Comparison of ENCODE assay signal across 2 cellular contexts in the genomic region with DNA sequence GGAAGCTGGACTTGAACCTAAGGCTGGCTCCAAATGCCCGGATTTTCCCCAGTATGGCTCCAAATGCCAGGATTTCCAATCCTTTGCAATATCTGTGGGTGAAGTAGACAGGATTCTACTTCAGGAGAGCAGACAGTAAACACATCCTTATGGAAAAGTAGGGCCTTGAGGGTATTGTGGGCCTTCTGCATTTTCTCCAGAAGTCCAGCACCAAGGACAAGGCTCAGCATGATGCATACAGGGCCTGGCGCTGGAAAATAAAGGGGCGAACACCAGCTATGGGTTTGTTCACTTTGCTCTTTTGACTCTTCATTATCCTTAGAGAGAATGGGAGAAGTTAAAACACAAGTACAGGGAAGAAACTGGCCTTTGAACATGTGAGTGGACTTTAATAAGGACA.
TF ChIP-seq lines count a peak whose summit lies in the region.

No MANE protein-coding gene starts in this region.

TF ChIP-seq in IMR-90, 13 proteins besides CTCF, POLR2A, EP300 and RAD21 (continued from another document):
- TF ChIP-seq MAZ (IDR thresholded peaks at IDR 0.05; ENCODE audit: borderline replicate concordance, low read depth, low read length): no peak
- no peak for TF ChIP-seq RCOR1 (IDR thresholded peaks at IDR 0.05; ENCODE audit: insufficient replicate concordance, low read length)
- no peak for TF ChIP-seq ELK1 (IDR thresholded peaks at IDR 0.05; ENCODE audit: borderline replicate concordance, low read depth, low read length)
- no peak for TF ChIP-seq BHLHE40 (IDR thresholded peaks at IDR 0.05; ENCODE audit: low read depth, low read length)
- no peak for TF ChIP-seq CHD1 (IDR thresholded peaks at IDR 0.05; ENCODE audit: low read depth, low read length)
- no peak for TF ChIP-seq RFX5 (IDR thresholded peaks at IDR 0.05; ENCODE audit: low read depth, low read length)
- TF ChIP-seq MXI1 (IDR thresholded peaks at IDR 0.05; ENCODE audit: borderline replicate concordance, low read depth, low read length): no peak
- TF ChIP-seq USF2 (IDR thresholded peaks at IDR 0.05; ENCODE audit: low read depth, low read length): no peak

TF ChIP-seq in GM12878, 131 proteins besides CTCF, POLR2A, EP300 and RAD21 (continued from another document):
- TF ChIP-seq, protein P1, sequence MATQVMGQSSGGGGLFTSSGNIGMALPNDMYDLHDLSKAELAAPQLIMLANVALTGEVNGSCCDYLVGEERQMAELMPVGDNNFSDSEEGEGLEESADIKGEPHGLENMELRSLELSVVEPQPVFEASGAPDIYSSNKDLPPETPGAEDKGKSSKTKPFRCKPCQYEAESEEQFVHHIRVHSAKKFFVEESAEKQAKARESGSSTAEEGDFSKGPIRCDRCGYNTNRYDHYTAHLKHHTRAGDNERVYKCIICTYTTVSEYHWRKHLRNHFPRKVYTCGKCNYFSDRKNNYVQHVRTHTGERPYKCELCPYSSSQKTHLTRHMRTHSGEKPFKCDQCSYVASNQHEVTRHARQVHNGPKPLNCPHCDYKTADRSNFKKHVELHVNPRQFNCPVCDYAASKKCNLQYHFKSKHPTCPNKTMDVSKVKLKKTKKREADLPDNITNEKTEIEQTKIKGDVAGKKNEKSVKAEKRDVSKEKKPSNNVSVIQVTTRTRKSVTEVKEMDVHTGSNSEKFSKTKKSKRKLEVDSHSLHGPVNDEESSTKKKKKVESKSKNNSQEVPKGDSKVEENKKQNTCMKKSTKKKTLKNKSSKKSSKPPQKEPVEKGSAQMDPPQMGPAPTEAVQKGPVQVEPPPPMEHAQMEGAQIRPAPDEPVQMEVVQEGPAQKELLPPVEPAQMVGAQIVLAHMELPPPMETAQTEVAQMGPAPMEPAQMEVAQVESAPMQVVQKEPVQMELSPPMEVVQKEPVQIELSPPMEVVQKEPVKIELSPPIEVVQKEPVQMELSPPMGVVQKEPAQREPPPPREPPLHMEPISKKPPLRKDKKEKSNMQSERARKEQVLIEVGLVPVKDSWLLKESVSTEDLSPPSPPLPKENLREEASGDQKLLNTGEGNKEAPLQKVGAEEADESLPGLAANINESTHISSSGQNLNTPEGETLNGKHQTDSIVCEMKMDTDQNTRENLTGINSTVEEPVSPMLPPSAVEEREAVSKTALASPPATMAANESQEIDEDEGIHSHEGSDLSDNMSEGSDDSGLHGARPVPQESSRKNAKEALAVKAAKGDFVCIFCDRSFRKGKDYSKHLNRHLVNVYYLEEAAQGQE (IDR thresholded peaks at IDR 0.05; ENCODE audit: low read depth, low read length): peak; percentile 72; the same call in 1 of the 2 replicates
